8 cellular contexts compared by ENCODE assay signal in the genomic region with DNA sequence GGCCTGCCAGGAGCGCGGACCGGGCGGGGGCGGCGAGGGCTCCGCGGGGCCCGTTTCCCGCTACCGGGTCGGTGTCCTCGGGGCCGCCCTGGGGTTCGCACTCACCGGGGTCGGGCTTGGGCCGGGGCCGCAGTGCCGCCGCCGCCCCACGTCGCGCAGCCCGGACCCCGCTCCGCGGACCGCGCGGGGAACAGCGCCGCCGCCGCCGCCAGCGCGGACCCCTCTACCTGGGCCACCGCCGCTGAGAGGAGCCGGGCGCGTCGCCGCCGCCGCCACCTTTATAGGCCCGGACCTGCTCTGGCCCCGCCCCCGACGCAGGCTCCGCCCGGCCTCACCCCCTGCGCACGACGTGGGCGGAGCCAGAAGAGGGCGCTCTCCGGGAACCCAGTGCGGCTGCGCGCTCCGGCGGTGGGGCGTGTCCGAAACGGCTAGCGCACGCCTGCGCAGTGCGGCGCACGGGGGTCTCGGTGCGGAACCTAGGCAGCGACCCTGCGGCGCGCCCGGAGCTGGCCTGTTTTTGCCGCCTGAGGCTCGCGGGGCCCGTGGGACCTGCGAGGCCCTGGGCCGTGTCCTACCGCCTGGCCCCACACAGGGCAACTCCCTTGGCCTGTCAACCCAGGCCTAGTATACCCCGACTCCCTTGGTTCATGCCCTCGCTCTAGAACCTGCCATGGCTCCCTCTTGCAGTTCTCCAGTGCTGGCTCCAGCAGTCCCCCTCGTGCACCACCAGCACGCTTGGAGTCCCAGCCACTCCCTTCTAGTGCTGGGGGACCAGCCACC. TPM values are rescaled to one million over a fixed set of nuclear protein-coding genes. Genes with fewer than 3 reads are reported as not detected.
DNase-seq lines count a peak whose midpoint lies in the region; ATAC-seq and TF ChIP-seq lines count a peak whose summit lies in the region.

TSS of gene MKNK2 (minus strand) at position 254 of the 780 bp plus-strand sequence. CDS start 393 bp downstream, outside the sequence.

- H3K79me2 ChIP-seq in SU-DHL-6 (ENCODE audit: insufficient read depth, low read length) (peaks cover 42% of the 10 kb centered on the region), trophoblast cell (ENCODE audit: control insufficient read depth, insufficient read depth, low read length, poor library complexity) (peaks cover 17% of the 10 kb centered on the region)

- peak within 1 kb of the TSS; percentile 43 for H2BK120ac ChIP-seq in trophoblast cell (ENCODE audit: insufficient read depth, low read length, poor library complexity)

- peak; percentile 100 for TF ChIP-seq POLR2A in tibial nerve (IDR thresholded peaks at IDR 0.05)

- TF ChIP-seq CTCF in HEK293 (tag by site-specific recombination; IDR thresholded peaks at IDR 0.05) (peak; percentile 96), SU-DHL-6 (IDR thresholded peaks at IDR 0.05; ENCODE audit: insufficient read depth, low read length, poor library complexity, severe bottlenecking) (peak; percentile 32), tibial nerve (IDR thresholded peaks at IDR 0.05) (peak; percentile 56 to 82 (median 79))

- H3K4me3 Mint-ChIP-seq in activated naive CD8-positive, alpha-beta T cell treated with anti-CD3 and anti-CD28 coated beads, Interleukin-2, amount 10 ng/mL, durations not matched to agents 7 days and 5 days: peak within 1 kb of the TSS; percentile 91

- peak within 1 kb of the TSS; percentile 70 for H2BK5ac ChIP-seq in trophoblast cell (ENCODE audit: low read depth, low read length, poor library complexity)

- peak; percentile 70 for ATAC-seq in activated naive CD8-positive, alpha-beta T cell treated with anti-CD3 and anti-CD28 coated beads, Interleukin-2, amount 10 ng/mL, durations not matched to agents 7 days and 5 days (ENCODE audit: low read depth)
- ATAC-seq in Right ventricle myocardium superior (ENCODE audit: poor library complexity): peak; percentile 77

- peak within 1 kb of the TSS; percentile 77 for H3K18ac ChIP-seq in trophoblast cell (ENCODE audit: low read length)

- peak within 1 kb of the TSS; percentile 57 for H3K4ac ChIP-seq in trophoblast cell (ENCODE audit: low read depth, low read length)

- peak within 1 kb of the TSS; percentile 47 for H2AK5ac ChIP-seq in trophoblast cell (ENCODE audit: low read length)

- DNase-seq in NAMALWA (ENCODE audit: low spot score) (peak; percentile 92), Right ventricle myocardium superior (peak; percentile 96), trophoblast cell (peak; percentile 81 to 97), tibial nerve (ENCODE audit: low spot score in 2 of 2) (peak; percentile 89 to 94)
- peak; percentile 99 for DNase-seq in activated naive CD8-positive, alpha-beta T cell treated with anti-CD3 and anti-CD28 coated beads, Interleukin-2, amount 10 ng/mL, durations not matched to agents 7 days and 5 days

- H4K20me1 ChIP-seq in SU-DHL-6 (ENCODE audit: low read depth, low read length): no peaks in the 10 kb centered on the region; the same call in 1 of the 2 replicates

- H3K36me3 ChIP-seq in HEK293 (ENCODE audit: control insufficient read depth in 2 of 2, insufficient read depth in 1 of 2, low read length in 2 of 2): peaks cover 0 to 28% of the 10 kb centered on the region in 2 experiments; a peak in 1 of 3 replicates
- H3K36me3 ChIP-seq in SU-DHL-6 (ENCODE audit: low read length): no peaks in the 10 kb centered on the region
- peaks cover 17 to 23% of the 10 kb centered on the region in 2 experiments for H3K36me3 ChIP-seq in trophoblast cell (ENCODE audit: control insufficient read depth in 1 of 2, insufficient read depth in 2 of 2, low read length in 2 of 2)
- H3K36me3 ChIP-seq in tibial nerve: peaks cover 0 to 12% (median 4%) of the 10 kb centered on the region in 3 donors

- peak within 1 kb of the TSS; percentile 96 for H3K27ac Mint-ChIP-seq in activated naive CD8-positive, alpha-beta T cell treated with anti-CD3 and anti-CD28 coated beads, Interleukin-2, amount 10 ng/mL, durations not matched to agents 7 days and 5 days

- peak within 1 kb of the TSS; percentile 99 for H4K8ac ChIP-seq in trophoblast cell (ENCODE audit: low read depth, low read length)

- H4K91ac ChIP-seq in trophoblast cell (ENCODE audit: low read depth, low read length): peak within 1 kb of the TSS; percentile 90

- H3K4me3 ChIP-seq in GM08714 (ENCODE audit: low read length) (peak within 1 kb of the TSS; percentile 82), HEK293 (ENCODE audit: low read depth, low read length) (peak within 1 kb of the TSS; percentile 55), SU-DHL-6 (ENCODE audit: insufficient read depth, low read length, poor library complexity, severe bottlenecking) (peak within 1 kb of the TSS; percentile 81), trophoblast cell (ENCODE audit: low read depth, low read length) (peak within 1 kb of the TSS; percentile 81), tibial nerve (peak within 1 kb of the TSS; percentile 94 to 100 (median 98))

- H3K27me3 Mint-ChIP-seq in activated naive CD8-positive, alpha-beta T cell treated with anti-CD3 and anti-CD28 coated beads, Interleukin-2, amount 10 ng/mL, durations not matched to agents 7 days and 5 days: no peaks in the 10 kb centered on the region

- no peaks in the 10 kb centered on the region for H3K9me3 ChIP-seq in HEK293 (ENCODE audit: control insufficient read depth, insufficient read depth, low read depth, low read length)
- no peaks in the 10 kb centered on the region for H3K9me3 ChIP-seq in SU-DHL-6 (ENCODE audit: insufficient read depth, low read length)
- no peaks in the 10 kb centered on the region for H3K9me3 ChIP-seq in trophoblast cell (ENCODE audit: insufficient read depth, low read depth, low read length)
- no peaks in the 10 kb centered on the region for H3K9me3 ChIP-seq in tibial nerve

- H3K4me2 ChIP-seq in SU-DHL-6 (ENCODE audit: low read depth, low read length, poor library complexity, severe bottlenecking): peak within 1 kb of the TSS; percentile 70
- peak within 1 kb of the TSS; percentile 97 for H3K4me2 ChIP-seq in trophoblast cell (ENCODE audit: low read length)

- peak within 1 kb of the TSS; percentile 91 for H4K12ac ChIP-seq in trophoblast cell (ENCODE audit: low read depth, low read length)

- peak within 1 kb of the TSS; percentile 89 for H3K9ac ChIP-seq in SU-DHL-6 (ENCODE audit: low read length)
- H3K9ac ChIP-seq in trophoblast cell (ENCODE audit: low read length): peak within 1 kb of the TSS; percentile 84

- POLR2A ChIA-PET in HEK293 (lab: Yijun Ruan, JAX): interaction anchor here (0.6 to 1.9 kb wide), 8 partner anchors 9 to 45 kb away, joined by 3 to 11 read pairs (median 4); no protein-coding TSS in a partner anchor
- POLR2A ChIA-PET in activated naive CD8-positive, alpha-beta T cell treated with anti-CD3 and anti-CD28 coated beads, Interleukin-2, amount 10 ng/mL, durations not matched to agents 7 days and 5 days (lab: Charles Lee): interaction anchor here (0.5 to 5.2 kb wide), 20 partner anchors 9 to 1454 kb away, joined by 3 to 73 read pairs (median 6); partner anchors contain the start of genes ABHD17A and MOB3A

- H3K4me1 Mint-ChIP-seq in activated naive CD8-positive, alpha-beta T cell treated with anti-CD3 and anti-CD28 coated beads, Interleukin-2, amount 10 ng/mL, durations not matched to agents 7 days and 5 days: peaks cover 30% of the 10 kb centered on the region

- WGBS in trophoblast cell (ENCODE audit: extremely low coverage, insufficient coverage, insufficient read length): no CpG with 5 or more reads among the region's 92 CpGs
- 1 to 3% methylated on average over 5 to 35 of the region's 92 CpGs for WGBS in tibial nerve, 2 donors

- H3K9me3 Mint-ChIP-seq in activated naive CD8-positive, alpha-beta T cell treated with anti-CD3 and anti-CD28 coated beads, Interleukin-2, amount 10 ng/mL, durations not matched to agents 7 days and 5 days: no peaks in the 10 kb centered on the region

- CTCF ChIA-PET in HEK293 (lab: Yijun Ruan, JAX): interaction anchor here (0.5 to 1.9 kb wide), 7 partner anchors 9 to 204 kb away, joined by 3 to 6 read pairs (median 4); no protein-coding TSS in a partner anchor

- no peaks in the 10 kb centered on the region for H3K9me2 ChIP-seq in SU-DHL-6 (replicated peaks; ENCODE audit: insufficient read depth, low read length)

- intact Hi-C loops in Right ventricle myocardium superior (cut with DNase I): no loop called here

- H2AFZ ChIP-seq in SU-DHL-6 (ENCODE audit: low read depth, low read length, severe bottlenecking) (no peak within 1 kb of the TSS), trophoblast cell (ENCODE audit: insufficient read depth, low read length, poor library complexity) (peak within 1 kb of the TSS; percentile 50)

- H3K27me3 ChIP-seq in SU-DHL-6 (ENCODE audit: low read length) (no peaks in the 10 kb centered on the region), trophoblast cell (ENCODE audit: insufficient read depth, low read length) (no peaks in the 10 kb centered on the region), tibial nerve (no peaks in the 10 kb centered on the region)

- H3K4me1 ChIP-seq in HEK293 (ENCODE audit: control insufficient read depth, insufficient read depth, low read length) (peaks cover 3% of the 10 kb centered on the region; the same call in 1 of the 2 replicates), trophoblast cell (ENCODE audit: control insufficient read depth in 1 of 2, insufficient read depth in 2 of 2, low read length in 2 of 2) (peaks cover 17 to 30% of the 10 kb centered on the region in 2 experiments), tibial nerve (peaks cover 9 to 74% (median 62%) of the 10 kb centered on the region in 4 donors)

- peaks cover 7% of the 10 kb centered on the region for H3K36me3 Mint-ChIP-seq in activated naive CD8-positive, alpha-beta T cell treated with anti-CD3 and anti-CD28 coated beads, Interleukin-2, amount 10 ng/mL, durations not matched to agents 7 days and 5 days

- peak within 1 kb of the TSS; percentile 88 for H3K14ac ChIP-seq in trophoblast cell (ENCODE audit: low read length)

- TF ChIP-seq EP300 in tibial nerve (IDR thresholded peaks at IDR 0.05): peak; percentile 94 to 98

- no peak within 1 kb of the TSS for H3K23ac ChIP-seq in trophoblast cell (ENCODE audit: low read length)

- H3K27ac ChIP-seq in HEK293 (ENCODE audit: extremely low read depth, low read depth, low read length) (peak within 1 kb of the TSS; percentile 47; the same call in 1 of the 2 replicates), SU-DHL-6 (ENCODE audit: low read depth, low read length) (peak within 1 kb of the TSS; percentile 94), trophoblast cell (ENCODE audit: low read depth, low read length) (peak within 1 kb of the TSS; percentile 43), tibial nerve (peak within 1 kb of the TSS; percentile 99 to 100 (median 99))

- H3K79me1 ChIP-seq in trophoblast cell (ENCODE audit: low read length): peaks cover 15% of the 10 kb centered on the region

- H2BK12ac ChIP-seq in trophoblast cell (ENCODE audit: low read length): peak within 1 kb of the TSS; percentile 13

- H3F3A ChIP-seq in SU-DHL-6 (ENCODE audit: insufficient read depth): peaks cover 27% of the 10 kb centered on the region

RNA-seq across cellular contexts. Expression of gene MKNK2, which starts in this region (rescaled TPM):
- total RNA-seq in activated naive CD8-positive, alpha-beta T cell treated with anti-CD3 and anti-CD28 coated beads, Interleukin-2, amount 10 ng/mL, durations not matched to agents 7 days and 5 days: 100 to 1,000 TPM; 319 to 341 TPM
- total RNA-seq in Right ventricle myocardium superior: 238 TPM
- polyA plus RNA-seq in trophoblast cell (2013): 339 and 368 TPM in 2 replicates
- total RNA-seq in tibial nerve: 100 to 1,000 TPM; 126 to 265 (median 152) TPM

Comparison
In these comparisons a context has a peak if more than half of its experiments do, and no peak if none do; other contexts are left out.
1. Peak in every context shown above with its lines: DNase-seq, ATAC-seq, H3K4me3 ChIP-seq and H3K27ac ChIP-seq.
2. H3K27ac ChIP-seq: peak in every context shown above with its lines; median percentile 99 in tibial nerve; 94 in SU-DHL-6; 47 in HEK293; 43 in trophoblast cell.
3. CTCF ChIP-seq: peak in every context shown above with its lines; median percentile 96 in HEK293; 79 in tibial nerve; 32 in SU-DHL-6.